ENCODE assay signal across 1 cellular context in the genomic region with DNA sequence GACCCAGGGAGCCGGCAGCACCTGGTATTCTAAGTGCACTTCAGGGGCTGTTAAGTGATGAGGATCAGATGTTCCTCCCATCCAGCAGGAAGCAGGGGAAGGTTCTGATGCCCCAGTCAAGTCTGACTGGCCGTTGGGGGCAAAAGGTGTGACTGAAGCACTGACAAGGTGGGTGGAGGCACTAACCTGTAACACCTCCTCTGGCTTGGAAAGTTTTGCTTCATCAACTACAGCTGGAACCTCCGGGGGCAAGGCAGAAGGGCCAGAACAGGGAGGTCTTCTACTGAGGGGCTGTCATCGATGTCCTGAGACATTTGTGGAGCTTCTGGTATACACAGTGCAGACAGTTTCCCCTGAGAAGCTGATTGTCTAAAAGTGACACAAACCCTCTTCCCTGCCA.
A peak's percentile ranks its signal among the peaks of the same experiment; 100 is the strongest.
TF ChIP-seq lines count a peak whose summit lies in the region.

No MANE protein-coding gene starts in this region.

TF ChIP-seq in GM12878, 131 proteins besides CTCF, POLR2A, EP300 and RAD21:
- TF ChIP-seq IRF4 (IDR thresholded peaks at IDR 0.05; ENCODE audit: low read depth, low read length) (no peak), POLR2AphosphoS5 (IDR thresholded peaks at IDR 0.05; ENCODE audit: low read length) (peak; percentile 63; the same call in 1 of the 2 replicates), SMAD5 (IDR thresholded peaks at IDR 0.05; ENCODE audit: low read depth) (peak; percentile 42; the same call in 1 of the 2 replicates), FOS (IDR thresholded peaks at IDR 0.05; ENCODE audit: borderline replicate concordance, extremely low read depth, insufficient read length) (no peak), POLR2AphosphoS2 (IDR thresholded peaks at IDR 0.05; ENCODE audit: low read depth, low read length) (peak; percentile 85)
- TF ChIP-seq, protein P1, sequence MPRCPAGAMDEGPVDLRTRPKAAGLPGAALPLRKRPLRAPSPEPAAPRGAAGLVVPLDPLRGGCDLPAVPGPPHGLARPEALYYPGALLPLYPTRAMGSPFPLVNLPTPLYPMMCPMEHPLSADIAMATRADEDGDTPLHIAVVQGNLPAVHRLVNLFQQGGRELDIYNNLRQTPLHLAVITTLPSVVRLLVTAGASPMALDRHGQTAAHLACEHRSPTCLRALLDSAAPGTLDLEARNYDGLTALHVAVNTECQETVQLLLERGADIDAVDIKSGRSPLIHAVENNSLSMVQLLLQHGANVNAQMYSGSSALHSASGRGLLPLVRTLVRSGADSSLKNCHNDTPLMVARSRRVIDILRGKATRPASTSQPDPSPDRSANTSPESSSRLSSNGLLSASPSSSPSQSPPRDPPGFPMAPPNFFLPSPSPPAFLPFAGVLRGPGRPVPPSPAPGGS (IDR thresholded peaks at IDR 0.05; ENCODE audit: borderline replicate concordance, insufficient read depth, low read depth, low read length, poor library complexity, severe bottlenecking): peak; percentile 42
TF ChIP-seq in GM12878: peak in this region for 4.
